25 cellular contexts compared by ENCODE assay signal in the genomic region with DNA sequence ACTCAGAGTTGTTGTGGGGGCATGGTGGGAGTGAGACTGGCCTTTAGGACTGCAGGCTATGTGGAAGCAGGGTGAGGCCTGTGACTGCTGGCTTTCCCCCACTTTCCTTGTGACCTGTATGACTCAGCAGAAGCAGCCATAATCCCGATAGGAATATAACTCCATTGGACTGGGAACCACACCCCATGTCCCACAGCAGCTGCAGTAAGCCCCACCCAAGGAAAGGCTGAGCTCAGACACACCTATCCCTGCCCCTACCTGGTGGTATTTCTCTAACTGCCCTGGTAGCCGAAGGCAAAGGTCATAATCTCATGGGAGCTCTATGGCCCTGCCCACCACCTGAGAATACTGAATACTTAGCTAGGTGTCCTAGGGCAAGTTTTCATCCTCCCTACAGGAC.
A peak's percentile ranks its signal among the peaks of the same experiment; 100 is the strongest.
DNase-seq lines count a peak whose midpoint lies in the region; ATAC-seq, FAIRE-seq and TF ChIP-seq lines count a peak whose summit lies in the region.
"Had no signal": no experiment of that assay in that cellular context is flagged by ENCODE, and none has a peak within 500 bp of the region (broad histone marks: within the 10 kb centered on the region; RNA-seq: fewer than 3 reads in every experiment).

No MANE protein-coding gene starts in this region.

- no peak overlapping the region for H3K4me3 ChIP-seq in colonic mucosa
- H3K4me3 ChIP-seq in mucosa of descending colon, result no peak overlapping the region
- no peak overlapping the region for H3K4me3 ChIP-seq in small intestine (ENCODE audit: low read depth in 1 of 2, low read length in 2 of 2)

- H3K27ac ChIP-seq in colonic mucosa (no peak overlapping the region), small intestine (ENCODE audit: low read depth in 1 of 2, low read length in 1 of 2) (peak overlapping the region; percentile 58 to 64)
- H3K27ac ChIP-seq: 22Rv1 had no signal

- FAIRE-seq in small intestine (lab: Jason Lieb, UNC), result no peak
- FAIRE-seq: D721Med, GM12891, HepG2 had no signal

- H3K27me3 ChIP-seq in colonic mucosa (no peaks in the 10 kb centered on the region), small intestine (ENCODE audit: control insufficient read depth in 2 of 2, insufficient read depth in 2 of 2, low read length in 2 of 2) (no peaks in the 10 kb centered on the region)

- DNase-seq in DMS53 (lab: John Stamatoyannopoulos, UW), result peak; percentile 29
- DNase-seq in DMS53 treated with DMSO at 0.1 percent for 48 hours (lab: John Stamatoyannopoulos, UW; ENCODE audit: unreplicated experiment), result no peak
- DNase-seq in colonic mucosa, result peak; percentile 80
- DNase-seq in mucosa of descending colon, result peak; percentile 51 to 60 (median 57)
- peak; percentile 98 for DNase-seq in small intestine
- no peak for DNase-seq in NCI-H2107 (lab: John Stamatoyannopoulos, UW)
- DNase-seq: ACHN, DMS79, GF-D8, H7, Karpas-422, MV-4-11, NCI-H1105, NCI-H146, NCI-H2029, NCI-H2227 treated with DMSO at 0.1 percent for 48 hours, NCI-H526 treated with DMSO at 0.1 percent for 48 hours, SHP77 treated with DMSO at 0.1 percent for 48 hours had no signal

- no peak for TF ChIP-seq CTCF in colonic mucosa (IDR thresholded peaks at IDR 0.05)
- TF ChIP-seq CTCF in mucosa of descending colon (IDR thresholded peaks at IDR 0.05), result no peak

- intact Hi-C loops in colonic mucosa (cut with DNase I) (no loop called here), mucosa of descending colon (cut with DNase I, micrococcal nuclease) (no loop called here)

- H3K4me1 ChIP-seq in colonic mucosa, result no peaks in the 10 kb centered on the region
- H3K4me1 ChIP-seq in mucosa of descending colon (ENCODE audit: low read depth), result no peaks in the 10 kb centered on the region
- H3K4me1 ChIP-seq in small intestine (ENCODE audit: control insufficient read depth in 2 of 2, insufficient read depth in 1 of 2, low read depth in 1 of 2, low read length in 1 of 2), result peaks cover 1 to 2% of the 10 kb centered on the region in 2 donors

- ATAC-seq in mucosa of descending colon, result peak; percentile 98
- no peak for ATAC-seq in GM21360 (IDR thresholded peaks at IDR 0.05; ENCODE audit: unreplicated experiment)
- ATAC-seq in GM21526 (IDR thresholded peaks at IDR 0.05; ENCODE audit: low FRiP score, unreplicated experiment), result no peak
- ATAC-seq: HepG2, Panc1 had no signal

- no peaks in the 10 kb centered on the region for H3K36me3 ChIP-seq in colonic mucosa
- no peaks in the 10 kb centered on the region for H3K36me3 ChIP-seq in mucosa of descending colon (ENCODE audit: low read depth)
- H3K36me3 ChIP-seq in small intestine (ENCODE audit: control insufficient read depth in 2 of 2, insufficient read depth in 2 of 2, low read length in 2 of 2), result no peaks in the 10 kb centered on the region

- no peak overlapping the region for H3K9ac ChIP-seq in colonic mucosa (ENCODE audit: low read depth in 2 of 2, low read length in 2 of 2)

- WGBS in small intestine, 3 donors, result 26 to 63% (median 40%) methylated on average over 2 of the region's 2 CpGs

- H3K9me3 ChIP-seq in colonic mucosa (no peaks in the 10 kb centered on the region), mucosa of descending colon (peaks cover 11% of the 10 kb centered on the region), small intestine (ENCODE audit: control insufficient read depth, low read depth) (no peaks in the 10 kb centered on the region)

Comparison
In these comparisons a context has a peak if more than half of its experiments do, and no peak if none do; other contexts are left out.
1. DNase-seq: peak in DMS53 (single experiment), colonic mucosa (single experiment), mucosa of descending colon (3 of 3) and small intestine (single experiment); none in DMS53 treated with DMSO at 0.1 percent for 48 hours (single experiment) and NCI-H2107 (single experiment).